Comparison of ENCODE assay signal across 1 cellular context in the genomic region with DNA sequence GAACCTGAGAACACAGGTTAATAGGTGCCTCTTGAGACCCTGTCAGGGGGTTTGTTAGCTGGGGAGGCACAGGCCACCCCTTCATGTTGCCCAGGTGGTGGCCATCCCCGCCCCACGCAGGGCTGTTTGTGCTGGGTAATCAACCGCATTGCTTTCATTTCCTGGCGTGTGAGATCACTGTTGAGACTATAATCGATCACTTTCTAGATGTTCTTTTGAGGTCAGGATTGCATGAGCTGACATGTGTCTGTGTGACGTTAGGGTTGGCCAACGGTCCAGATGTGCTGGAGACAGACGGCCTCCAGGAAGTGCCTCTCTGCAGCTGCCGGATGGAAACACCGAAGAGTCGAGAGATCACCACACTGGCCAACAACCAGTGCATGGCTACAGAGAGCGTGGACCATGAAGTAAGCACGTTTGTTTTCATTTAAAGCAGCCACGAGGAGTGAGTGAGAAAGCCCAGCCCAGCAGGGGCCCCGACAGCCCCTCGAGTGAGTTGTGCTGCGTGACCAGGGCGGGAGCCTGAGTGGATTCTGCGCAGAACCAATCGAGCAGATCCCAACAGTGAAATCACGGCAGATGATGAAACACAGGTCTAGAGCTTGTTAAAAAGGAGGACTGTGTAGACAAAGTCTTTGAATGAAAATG.
TF ChIP-seq lines count a peak whose summit lies in the region.

No MANE protein-coding gene starts in this region.

TF ChIP-seq in GM12878, 131 proteins besides CTCF, POLR2A, EP300 and RAD21 (continued from another document and continues in another):
- TF ChIP-seq SIN3A (IDR thresholded peaks at IDR 0.05; ENCODE audit: low read depth, low read length) (0 out of 2 replicates have a peak, but pooled peaks have one; percentile 44), HSF1 (IDR thresholded peaks at IDR 0.05; ENCODE audit: low read depth, low read length) (no peak), ATF7 (IDR thresholded peaks at IDR 0.05; ENCODE audit: low read depth) (peak; percentile 85), TCF12 (IDR thresholded peaks at IDR 0.05; ENCODE audit: low read depth, low read length) (peak; percentile 97), PAX8 (IDR thresholded peaks at IDR 0.05) (no peak), NFIC (IDR thresholded peaks at IDR 0.05; ENCODE audit: low read depth, low read length) (peak; percentile 65; the same call in 1 of the 2 replicates), TCF3 (IDR thresholded peaks at IDR 0.05; ENCODE audit: borderline replicate concordance, insufficient read depth, low read depth, low read length) (peak; percentile 92), ZNF274 (IDR thresholded peaks at IDR 0.05; ENCODE audit: insufficient read depth, insufficient read length) (no peak), SMC3 (IDR thresholded peaks at IDR 0.05; ENCODE audit: borderline replicate concordance, low read length) (peak; percentile 23; the same call in 1 of the 2 replicates), CREB1 (IDR thresholded peaks at IDR 0.05; ENCODE audit: low read depth) (peak; percentile 99), MEF2B (IDR thresholded peaks at IDR 0.05; ENCODE audit: partially characterized antibody, poor library complexity, severe bottlenecking) (peak; percentile 56), KLF5 (IDR thresholded peaks at IDR 0.05; ENCODE audit: partially characterized antibody) (peak; percentile 95), BACH1 (IDR thresholded peaks at IDR 0.05; ENCODE audit: borderline replicate concordance) (0 out of 2 replicates have a peak, but pooled peaks have one; percentile 13), SKIL (IDR thresholded peaks at IDR 0.05; ENCODE audit: low read depth, poor library complexity, severe bottlenecking) (peak; percentile 69), POU2F2 (IDR thresholded peaks at IDR 0.05; ENCODE audit: borderline replicate concordance, low read depth, low read length) (peak; percentile 83; the same call in 2 of the 3 replicates), CBX3 (IDR thresholded peaks at IDR 0.05; ENCODE audit: borderline replicate concordance, low read depth) (no peak), HDAC6 (IDR thresholded peaks at IDR 0.05; ENCODE audit: unreplicated experiment) (no peak), MTA2 (IDR thresholded peaks at IDR 0.05; ENCODE audit: low read depth) (peak; percentile 81), ATF2 (IDR thresholded peaks at IDR 0.05; ENCODE audit: low read length) (peak; percentile 83), STAT1 (conservative IDR thresholded peaks at IDR 0.05) (0 out of 2 replicates have a peak, but pooled peaks have one; percentile 23), MEF2A (IDR thresholded peaks at IDR 0.05; ENCODE audit: insufficient read depth, low read depth, low read length) (peak; percentile 55), MYB (IDR thresholded peaks at IDR 0.05; ENCODE audit: borderline replicate concordance, low read depth, low read length) (peak; percentile 79)
- TF ChIP-seq, protein P1, sequence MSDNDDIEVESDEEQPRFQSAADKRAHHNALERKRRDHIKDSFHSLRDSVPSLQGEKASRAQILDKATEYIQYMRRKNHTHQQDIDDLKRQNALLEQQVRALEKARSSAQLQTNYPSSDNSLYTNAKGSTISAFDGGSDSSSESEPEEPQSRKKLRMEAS (IDR thresholded peaks at IDR 0.05; ENCODE audit: low read depth, low read length), result peak; percentile 83
- TF ChIP-seq, protein P2, sequence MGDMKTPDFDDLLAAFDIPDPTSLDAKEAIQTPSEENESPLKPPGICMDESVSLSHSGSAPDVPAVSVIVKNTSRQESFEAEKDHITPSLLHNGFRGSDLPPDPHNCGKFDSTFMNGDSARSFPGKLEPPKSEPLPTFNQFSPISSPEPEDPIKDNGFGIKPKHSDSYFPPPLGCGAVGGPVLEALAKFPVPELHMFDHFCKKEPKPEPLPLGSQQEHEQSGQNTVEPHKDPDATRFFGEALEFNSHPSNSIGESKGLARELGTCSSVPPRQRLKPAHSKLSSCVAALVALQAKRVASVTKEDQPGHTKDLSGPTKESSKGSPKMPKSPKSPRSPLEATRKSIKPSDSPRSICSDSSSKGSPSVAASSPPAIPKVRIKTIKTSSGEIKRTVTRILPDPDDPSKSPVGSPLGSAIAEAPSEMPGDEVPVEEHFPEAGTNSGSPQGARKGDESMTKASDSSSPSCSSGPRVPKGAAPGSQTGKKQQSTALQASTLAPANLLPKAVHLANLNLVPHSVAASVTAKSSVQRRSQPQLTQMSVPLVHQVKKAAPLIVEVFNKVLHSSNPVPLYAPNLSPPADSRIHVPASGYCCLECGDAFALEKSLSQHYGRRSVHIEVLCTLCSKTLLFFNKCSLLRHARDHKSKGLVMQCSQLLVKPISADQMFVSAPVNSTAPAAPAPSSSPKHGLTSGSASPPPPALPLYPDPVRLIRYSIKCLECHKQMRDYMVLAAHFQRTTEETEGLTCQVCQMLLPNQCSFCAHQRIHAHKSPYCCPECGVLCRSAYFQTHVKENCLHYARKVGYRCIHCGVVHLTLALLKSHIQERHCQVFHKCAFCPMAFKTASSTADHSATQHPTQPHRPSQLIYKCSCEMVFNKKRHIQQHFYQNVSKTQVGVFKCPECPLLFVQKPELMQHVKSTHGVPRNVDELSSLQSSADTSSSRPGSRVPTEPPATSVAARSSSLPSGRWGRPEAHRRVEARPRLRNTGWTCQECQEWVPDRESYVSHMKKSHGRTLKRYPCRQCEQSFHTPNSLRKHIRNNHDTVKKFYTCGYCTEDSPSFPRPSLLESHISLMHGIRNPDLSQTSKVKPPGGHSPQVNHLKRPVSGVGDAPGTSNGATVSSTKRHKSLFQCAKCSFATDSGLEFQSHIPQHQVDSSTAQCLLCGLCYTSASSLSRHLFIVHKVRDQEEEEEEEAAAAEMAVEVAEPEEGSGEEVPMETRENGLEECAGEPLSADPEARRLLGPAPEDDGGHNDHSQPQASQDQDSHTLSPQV (IDR thresholded peaks at IDR 0.05), result peak; percentile 76
- TF ChIP-seq, protein P3, sequence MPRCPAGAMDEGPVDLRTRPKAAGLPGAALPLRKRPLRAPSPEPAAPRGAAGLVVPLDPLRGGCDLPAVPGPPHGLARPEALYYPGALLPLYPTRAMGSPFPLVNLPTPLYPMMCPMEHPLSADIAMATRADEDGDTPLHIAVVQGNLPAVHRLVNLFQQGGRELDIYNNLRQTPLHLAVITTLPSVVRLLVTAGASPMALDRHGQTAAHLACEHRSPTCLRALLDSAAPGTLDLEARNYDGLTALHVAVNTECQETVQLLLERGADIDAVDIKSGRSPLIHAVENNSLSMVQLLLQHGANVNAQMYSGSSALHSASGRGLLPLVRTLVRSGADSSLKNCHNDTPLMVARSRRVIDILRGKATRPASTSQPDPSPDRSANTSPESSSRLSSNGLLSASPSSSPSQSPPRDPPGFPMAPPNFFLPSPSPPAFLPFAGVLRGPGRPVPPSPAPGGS (IDR thresholded peaks at IDR 0.05; ENCODE audit: borderline replicate concordance, insufficient read depth, low read depth, low read length, poor library complexity, severe bottlenecking), result peak; percentile 46
- TF ChIP-seq, protein P4, sequence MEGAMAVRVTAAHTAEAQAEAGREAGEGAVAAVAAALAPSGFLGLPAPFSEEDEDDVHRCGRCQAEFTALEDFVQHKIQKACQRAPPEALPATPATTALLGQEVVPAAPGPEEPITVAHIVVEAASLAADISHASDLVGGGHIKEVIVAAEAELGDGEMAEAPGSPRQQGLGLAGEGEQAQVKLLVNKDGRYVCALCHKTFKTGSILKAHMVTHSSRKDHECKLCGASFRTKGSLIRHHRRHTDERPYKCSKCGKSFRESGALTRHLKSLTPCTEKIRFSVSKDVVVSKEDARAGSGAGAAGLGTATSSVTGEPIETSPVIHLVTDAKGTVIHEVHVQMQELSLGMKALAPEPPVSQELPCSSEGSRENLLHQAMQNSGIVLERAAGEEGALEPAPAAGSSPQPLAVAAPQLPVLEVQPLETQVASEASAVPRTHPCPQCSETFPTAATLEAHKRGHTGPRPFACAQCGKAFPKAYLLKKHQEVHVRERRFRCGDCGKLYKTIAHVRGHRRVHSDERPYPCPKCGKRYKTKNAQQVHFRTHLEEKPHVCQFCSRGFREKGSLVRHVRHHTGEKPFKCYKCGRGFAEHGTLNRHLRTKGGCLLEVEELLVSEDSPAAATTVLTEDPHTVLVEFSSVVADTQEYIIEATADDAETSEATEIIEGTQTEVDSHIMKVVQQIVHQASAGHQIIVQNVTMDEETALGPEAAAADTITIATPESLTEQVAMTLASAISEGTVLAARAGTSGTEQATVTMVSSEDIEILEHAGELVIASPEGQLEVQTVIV (IDR thresholded peaks at IDR 0.05; ENCODE audit: borderline replicate concordance, partially characterized antibody), result peak; percentile 12
- TF ChIP-seq, protein P5, sequence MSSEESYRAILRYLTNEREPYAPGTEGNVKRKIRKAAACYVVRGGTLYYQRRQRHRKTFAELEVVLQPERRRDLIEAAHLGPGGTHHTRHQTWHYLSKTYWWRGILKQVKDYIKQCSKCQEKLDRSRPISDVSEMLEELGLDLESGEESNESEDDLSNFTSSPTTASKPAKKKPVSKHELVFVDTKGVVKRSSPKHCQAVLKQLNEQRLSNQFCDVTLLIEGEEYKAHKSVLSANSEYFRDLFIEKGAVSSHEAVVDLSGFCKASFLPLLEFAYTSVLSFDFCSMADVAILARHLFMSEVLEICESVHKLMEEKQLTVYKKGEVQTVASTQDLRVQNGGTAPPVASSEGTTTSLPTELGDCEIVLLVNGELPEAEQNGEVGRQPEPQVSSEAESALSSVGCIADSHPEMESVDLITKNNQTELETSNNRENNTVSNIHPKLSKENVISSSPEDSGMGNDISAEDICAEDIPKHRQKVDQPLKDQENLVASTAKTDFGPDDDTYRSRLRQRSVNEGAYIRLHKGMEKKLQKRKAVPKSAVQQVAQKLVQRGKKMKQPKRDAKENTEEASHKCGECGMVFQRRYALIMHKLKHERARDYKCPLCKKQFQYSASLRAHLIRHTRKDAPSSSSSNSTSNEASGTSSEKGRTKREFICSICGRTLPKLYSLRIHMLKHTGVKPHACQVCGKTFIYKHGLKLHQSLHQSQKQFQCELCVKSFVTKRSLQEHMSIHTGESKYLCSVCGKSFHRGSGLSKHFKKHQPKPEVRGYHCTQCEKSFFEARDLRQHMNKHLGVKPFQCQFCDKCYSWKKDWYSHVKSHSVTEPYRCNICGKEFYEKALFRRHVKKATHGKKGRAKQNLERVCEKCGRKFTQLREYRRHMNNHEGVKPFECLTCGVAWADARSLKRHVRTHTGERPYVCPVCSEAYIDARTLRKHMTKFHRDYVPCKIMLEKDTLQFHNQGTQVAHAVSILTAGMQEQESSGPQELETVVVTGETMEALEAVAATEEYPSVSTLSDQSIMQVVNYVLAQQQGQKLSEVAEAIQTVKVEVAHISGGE (CRISPR knock-in tag; IDR thresholded peaks at IDR 0.05), result no peak
- TF ChIP-seq, protein P6, sequence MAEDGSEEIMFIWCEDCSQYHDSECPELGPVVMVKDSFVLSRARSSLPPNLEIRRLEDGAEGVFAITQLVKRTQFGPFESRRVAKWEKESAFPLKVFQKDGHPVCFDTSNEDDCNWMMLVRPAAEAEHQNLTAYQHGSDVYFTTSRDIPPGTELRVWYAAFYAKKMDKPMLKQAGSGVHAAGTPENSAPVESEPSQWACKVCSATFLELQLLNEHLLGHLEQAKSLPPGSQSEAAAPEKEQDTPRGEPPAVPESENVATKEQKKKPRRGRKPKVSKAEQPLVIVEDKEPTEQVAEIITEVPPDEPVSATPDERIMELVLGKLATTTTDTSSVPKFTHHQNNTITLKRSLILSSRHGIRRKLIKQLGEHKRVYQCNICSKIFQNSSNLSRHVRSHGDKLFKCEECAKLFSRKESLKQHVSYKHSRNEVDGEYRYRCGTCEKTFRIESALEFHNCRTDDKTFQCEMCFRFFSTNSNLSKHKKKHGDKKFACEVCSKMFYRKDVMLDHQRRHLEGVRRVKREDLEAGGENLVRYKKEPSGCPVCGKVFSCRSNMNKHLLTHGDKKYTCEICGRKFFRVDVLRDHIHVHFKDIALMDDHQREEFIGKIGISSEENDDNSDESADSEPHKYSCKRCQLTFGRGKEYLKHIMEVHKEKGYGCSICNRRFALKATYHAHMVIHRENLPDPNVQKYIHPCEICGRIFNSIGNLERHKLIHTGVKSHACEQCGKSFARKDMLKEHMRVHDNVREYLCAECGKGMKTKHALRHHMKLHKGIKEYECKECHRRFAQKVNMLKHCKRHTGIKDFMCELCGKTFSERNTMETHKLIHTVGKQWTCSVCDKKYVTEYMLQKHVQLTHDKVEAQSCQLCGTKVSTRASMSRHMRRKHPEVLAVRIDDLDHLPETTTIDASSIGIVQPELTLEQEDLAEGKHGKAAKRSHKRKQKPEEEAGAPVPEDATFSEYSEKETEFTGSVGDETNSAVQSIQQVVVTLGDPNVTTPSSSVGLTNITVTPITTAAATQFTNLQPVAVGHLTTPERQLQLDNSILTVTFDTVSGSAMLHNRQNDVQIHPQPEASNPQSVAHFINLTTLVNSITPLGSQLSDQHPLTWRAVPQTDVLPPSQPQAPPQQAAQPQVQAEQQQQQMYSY (CRISPR knock-in tag; IDR thresholded peaks at IDR 0.05), result no peak; the same call in 1 of the 2 replicates
